In genomic region chr12:132772551-132772950, GRCh38 we compare ENCODE assay signal across 12 cellular contexts. TPM values are rescaled to one million over a fixed set of nuclear protein-coding genes. Genes with fewer than 3 reads are reported as not detected.
A peak's percentile ranks its signal among the peaks of the same experiment; 100 is the strongest.
DNase-seq lines count a peak whose midpoint lies in the region; ATAC-seq, FAIRE-seq and TF ChIP-seq lines count a peak whose summit lies in the region.
"Had no signal": no experiment of that assay in that cellular context is flagged by ENCODE, and none has a peak within 500 bp of the region (broad histone marks: within the 10 kb centered on the region; RNA-seq: fewer than 3 reads in every experiment).

No MANE protein-coding gene starts in this region.

- TF ChIP-seq RAD21 in HepG2 (CRISPR knock-in tag; IDR thresholded peaks at IDR 0.05), result no peak

- H3K4me3 ChIP-seq in right lobe of liver, result no peak overlapping the region
- no peak overlapping the region for H3K4me3 ChIP-seq in HepG2 (replicated peaks in 1 of 3; ENCODE audit: insufficient read depth in 1 of 3, low read depth in 2 of 3, low read length in 3 of 3)
- no peak overlapping the region for H3K4me3 ChIP-seq in thymus (ENCODE audit: low read length)
- H3K4me3 ChIP-seq in breast epithelium, result no peak overlapping the region

- no peak overlapping the region for H3K4me2 ChIP-seq in HepG2 (ENCODE audit: low read depth, low read length)

- H3K27ac ChIP-seq in right lobe of liver (no peak overlapping the region), HepG2 (ENCODE audit: extremely low read length, insufficient read depth, low read length) (no peak overlapping the region), thymus (ENCODE audit: low read depth) (peak overlapping the region; percentile 1), breast epithelium (no peak overlapping the region)
- H3K27ac ChIP-seq: VCaP had no signal

- H3K9ac ChIP-seq in HepG2 (ENCODE audit: insufficient read depth, low read depth, low read length), result no peak overlapping the region

- H3K36me3 Mint-ChIP-seq in T-helper 17 cell (ENCODE audit: low read depth), result peaks cover 2% of the 10 kb centered on the region

- TF ChIP-seq EP300 in HepG2 (IDR thresholded peaks at IDR 0.05; ENCODE audit: low read depth in 2 of 2, low read length in 2 of 2) (no peak), HepG2 (CRISPR knock-in tag; IDR thresholded peaks at IDR 0.05; ENCODE audit: borderline replicate concordance) (no peak)

- BruUV-seq in HepG2 (replicated peaks; lab: Mats Ljungman, UMichigan), result no TSS peak

- ATAC-seq in right lobe of liver, result peak in 3 of 4 donors; percentile 8 to 38 (median 20)
- no peak for ATAC-seq in HepG2
- ATAC-seq in HG02884 (IDR thresholded peaks at IDR 0.05; ENCODE audit: unreplicated experiment), result peak; percentile 38
- no peak for ATAC-seq in T-helper 17 cell
- ATAC-seq: activated T-cell treated with anti-CD3 and anti-CD28 coated beads, Interleukin-2, amount 50 U/mL, for 4 hours; effector memory CD8-positive, alpha-beta T cell had no signal

- H3K27ac Mint-ChIP-seq in T-helper 17 cell, result peak overlapping the region; percentile 57

- POLR2A ChIA-PET in HepG2 (lab: Yijun Ruan, JAX), result no interaction called here

- H4K20me1 ChIP-seq in HepG2 (ENCODE audit: insufficient read depth, low read length), result no peaks in the 10 kb centered on the region

- TF ChIP-seq CTCF in right lobe of liver (IDR thresholded peaks at IDR 0.05) (no peak), HepG2 (CRISPR knock-in tag; IDR thresholded peaks at IDR 0.05) (no peak), breast epithelium (IDR thresholded peaks at IDR 0.05) (no peak)

- TF ChIP-seq POLR2A in right lobe of liver (IDR thresholded peaks at IDR 0.05), result no peak
- no peak for TF ChIP-seq POLR2A in HepG2 (IDR thresholded peaks at IDR 0.05; ENCODE audit: insufficient read depth in 1 of 2, low read depth in 2 of 2, low read length in 2 of 2)
- no peak for TF ChIP-seq POLR2A in breast epithelium (IDR thresholded peaks at IDR 0.05)

- H3K36me3 ChIP-seq in right lobe of liver, result peaks cover 0 to 61% (median 24%) of the 10 kb centered on the region in 4 donors
- H3K36me3 ChIP-seq in HepG2 (replicated peaks in 1 of 2; ENCODE audit: control insufficient read depth in 1 of 2, insufficient read depth in 2 of 2, low read length in 2 of 2), result peaks cover 34 to 67% of the 10 kb centered on the region in 2 experiments
- H3K36me3 ChIP-seq in thymus (ENCODE audit: control insufficient read depth, insufficient read depth), result peaks cover 58% of the 10 kb centered on the region
- H3K36me3 ChIP-seq in breast epithelium, result no peaks in the 10 kb centered on the region

- in situ Hi-C loops in HepG2 (cut with HindIII; ENCODE audit: extremely low pct_ligation_motif_present, low pct_unique_long_range_greater_than_20kb), result no loop called here

- no peaks in the 10 kb centered on the region for H3K27me3 Mint-ChIP-seq in T-helper 17 cell
- H3K27me3 Mint-ChIP-seq: effector memory CD8-positive, alpha-beta T cell had no signal

- H3K4me1 ChIP-seq in right lobe of liver (peaks cover 0 to 6% (median 0%) of the 10 kb centered on the region in 4 donors), HepG2 (ENCODE audit: insufficient read depth, low read length) (no peaks in the 10 kb centered on the region), thymus (ENCODE audit: control insufficient read depth, insufficient read depth, low read length) (peaks cover 16% of the 10 kb centered on the region), breast epithelium (peaks cover 0 to 4% of the 10 kb centered on the region in 2 donors)

- H3K4me3 Mint-ChIP-seq in T-helper 17 cell, result no peak overlapping the region
- H3K4me3 Mint-ChIP-seq: activated T-cell treated with anti-CD3 and anti-CD28 coated beads, Interleukin-2, amount 50 U/mL, for 4 hours; effector memory CD8-positive, alpha-beta T cell had no signal

- no peaks in the 10 kb centered on the region for H3K79me2 ChIP-seq in HepG2 (ENCODE audit: insufficient read depth, low read length)

- intact Hi-C loops in right lobe of liver (cut with DNase I) (no loop called here), HepG2 (cut with micrococcal nuclease; ENCODE audit: unreplicated experiment) (no loop called here), breast epithelium (cut with DNase I; ENCODE audit: low total_unique reads) (no loop called here)

- DNase-seq in right lobe of liver, result no peak
- DNase-seq in HepG2 (ENCODE audit: low spot score), result no peak
- DNase-seq in T-helper 17 cell, result no peak
- DNase-seq in effector CD8-positive, alpha-beta T cell (lab: John Stamatoyannopoulos, UW), result no peak
- DNase-seq in HPDE6-E6E7 (ENCODE audit: extremely low spot score), result no peak
- DNase-seq in breast epithelium (ENCODE audit: low spot score in 2 of 2), result no peak
- DNase-seq: activated T-cell treated with anti-CD3 and anti-CD28 coated beads, Interleukin-2, amount 50 U/mL, for 4 hours; effector memory CD8-positive, alpha-beta T cell had no signal

- H2AFZ ChIP-seq in HepG2 (ENCODE audit: low read length), result no peak overlapping the region

- FAIRE-seq in HepG2 (lab: Jason Lieb, UNC), result no peak
- FAIRE-seq: astrocyte had no signal

- CTCF ChIA-PET in HepG2 (lab: Yijun Ruan, JAX; ENCODE audit: low intra/inter-chr PET ratio, low total read pairs), result no interaction called here

- H3K27me3 ChIP-seq in right lobe of liver (no peaks in the 10 kb centered on the region), HepG2 (ENCODE audit: control insufficient read depth in 1 of 2, insufficient read depth in 2 of 2, low read length in 2 of 2) (no peaks in the 10 kb centered on the region), thymus (ENCODE audit: control insufficient read depth, insufficient read depth) (no peaks in the 10 kb centered on the region), breast epithelium (no peaks in the 10 kb centered on the region)

- peaks cover 15% of the 10 kb centered on the region for H3K4me1 Mint-ChIP-seq in T-helper 17 cell

- 77% methylated on average over 11 of the region's 14 CpGs for WGBS in right lobe of liver (ENCODE audit: insufficient coverage, low coverage, low lambda C conversion rate, missing lambda C conversion rate)
- WGBS in HepG2 (ENCODE audit: low lambda C conversion rate), result 97% methylated on average over 14 of the region's 14 CpGs
- 92% methylated on average over 14 of the region's 14 CpGs for WGBS in thymus

- H3K9me3 ChIP-seq in right lobe of liver, result no peaks in the 10 kb centered on the region
- no peaks in the 10 kb centered on the region for H3K9me3 ChIP-seq in HepG2 (ENCODE audit: low read length)
- H3K9me3 ChIP-seq in T-helper 17 cell (ENCODE audit: control insufficient read depth, low read length, poor library complexity, severe bottlenecking), result no peaks in the 10 kb centered on the region
- peaks cover 10% of the 10 kb centered on the region for H3K9me3 ChIP-seq in thymus (ENCODE audit: control insufficient read depth)
- H3K9me3 ChIP-seq in breast epithelium, result no peaks in the 10 kb centered on the region

RNA-seq across cellular contexts. Expression of gene ANKLE2, which starts 10.9 kb away (rescaled TPM):
- total RNA-seq in right lobe of liver (10 to 100 TPM; 13.9 to 25.1 (median 15.7) TPM), HepG2 (2016; rRNA removed; fragmentation: Illumina TruSeq; extraction: Trizol) (16.2 and 35.3 TPM in 2 replicates), T-helper 17 cell (10 to 100 TPM; 82.4 to 84.2 TPM), breast epithelium (10 to 100 TPM; 64.2 to 75.4 (median 73.5) TPM)
- total RNA-seq in HepG2 (2016; cell fraction: cytosol; rRNA removed; fragmentation: Illumina TruSeq; extraction: Trizol; ENCODE audit: low read depth), result 20.1 and 20.5 TPM in 2 replicates
- 14.0 and 36.7 TPM in 2 replicates for total RNA-seq in HepG2 (2016; cell fraction: insoluble cytoplasmic fraction; rRNA removed; fragmentation: Illumina TruSeq; extraction: Trizol)
- 16.8 and 21.8 TPM in 2 replicates for total RNA-seq in HepG2 (2016; cell fraction: membrane; rRNA removed; fragmentation: Illumina TruSeq; extraction: Trizol)
- total RNA-seq in HepG2 (2016; cell fraction: nucleus; rRNA removed; fragmentation: Illumina TruSeq; extraction: Trizol), result 62.3 and 64.4 TPM in 2 replicates
- polyA plus RNA-seq in HepG2 (2011; rRNA removed) (37.1 and 51.2 TPM in 2 replicates), thymus (62.5 TPM)
- polyA plus RNA-seq in HepG2 (2011; cell fraction: cytosol; rRNA removed), result 23.3 and 24.4 TPM in 2 replicates
- polyA plus RNA-seq in HepG2 (2011; cell fraction: nucleus; rRNA removed), result 163 and 166 TPM in 2 replicates
- 30.1 and 31.6 TPM in 2 replicates for polyA plus RNA-seq in HepG2 (2012)
- polyA plus RNA-seq in HepG2 (2016; cell fraction: cytosol; fragmentation: Illumina TruSeq; extraction: Trizol; ENCODE audit: low read depth), result 3.0 and 3.4 TPM in 2 replicates
- 12.3 and 14.0 TPM in 2 replicates for polyA plus RNA-seq in HepG2 (2016; cell fraction: insoluble cytoplasmic fraction; fragmentation: Illumina TruSeq; extraction: Trizol; ENCODE audit: low read depth)
- 7.1 and 7.4 TPM in 2 replicates for polyA plus RNA-seq in HepG2 (2016; cell fraction: membrane; fragmentation: Illumina TruSeq; extraction: Trizol; ENCODE audit: low read depth)
- 129 and 136 TPM in 2 replicates for polyA plus RNA-seq in HepG2 (2016; cell fraction: nucleus; fragmentation: Illumina TruSeq; extraction: Trizol; ENCODE audit: insufficient read depth, low read depth)
- polyA minus RNA-seq in HepG2 (2011; rRNA and poly(A)+ RNA removed; ENCODE audit: low replicate concordance), result 183 and 431 TPM in 2 replicates
- 26.3 and 37.6 TPM in 2 replicates for polyA minus RNA-seq in HepG2 (2011; cell fraction: cytosol; rRNA and poly(A)+ RNA removed)
- 111 and 121 TPM in 2 replicates for polyA minus RNA-seq in HepG2 (2011; cell fraction: nucleus; rRNA and poly(A)+ RNA removed)

RNA-seq across cellular contexts. Expression of gene GOLGA3, which starts 56.1 kb away (rescaled TPM):
- total RNA-seq in right lobe of liver (10 to 100 TPM; 15.7 to 37.5 (median 22.8) TPM), HepG2 (2016; rRNA removed; fragmentation: Illumina TruSeq; extraction: Trizol) (36.0 and 43.0 TPM in 2 replicates), T-helper 17 cell (10 to 100 TPM; 44.0 to 45.4 TPM), breast epithelium (10 to 100 TPM; 51.7 to 76.7 (median 58.5) TPM)
- 15.6 and 17.8 TPM in 2 replicates for total RNA-seq in HepG2 (2016; cell fraction: cytosol; rRNA removed; fragmentation: Illumina TruSeq; extraction: Trizol; ENCODE audit: low read depth)
- total RNA-seq in HepG2 (2016; cell fraction: insoluble cytoplasmic fraction; rRNA removed; fragmentation: Illumina TruSeq; extraction: Trizol), result 31.7 and 41.8 TPM in 2 replicates
- 26.6 and 27.1 TPM in 2 replicates for total RNA-seq in HepG2 (2016; cell fraction: membrane; rRNA removed; fragmentation: Illumina TruSeq; extraction: Trizol)
- total RNA-seq in HepG2 (2016; cell fraction: nucleus; rRNA removed; fragmentation: Illumina TruSeq; extraction: Trizol), result 40.4 and 48.3 TPM in 2 replicates
- polyA plus RNA-seq in HepG2 (2011; rRNA removed) (22.0 and 22.7 TPM in 2 replicates), thymus (19.5 TPM)
- 17.7 and 27.7 TPM in 2 replicates for polyA plus RNA-seq in HepG2 (2011; cell fraction: cytosol; rRNA removed)
- polyA plus RNA-seq in HepG2 (2011; cell fraction: nucleus; rRNA removed), result 63.9 and 77.3 TPM in 2 replicates
- polyA plus RNA-seq in HepG2 (2012), result 10.9 and 13.5 TPM in 2 replicates
- 9.3 and 9.4 TPM in 2 replicates for polyA plus RNA-seq in HepG2 (2016; cell fraction: cytosol; fragmentation: Illumina TruSeq; extraction: Trizol; ENCODE audit: low read depth)
- polyA plus RNA-seq in HepG2 (2016; cell fraction: insoluble cytoplasmic fraction; fragmentation: Illumina TruSeq; extraction: Trizol; ENCODE audit: low read depth), result 14.3 and 16.9 TPM in 2 replicates
- 9.7 and 12.3 TPM in 2 replicates for polyA plus RNA-seq in HepG2 (2016; cell fraction: membrane; fragmentation: Illumina TruSeq; extraction: Trizol; ENCODE audit: low read depth)
- 48.3 and 55.7 TPM in 2 replicates for polyA plus RNA-seq in HepG2 (2016; cell fraction: nucleus; fragmentation: Illumina TruSeq; extraction: Trizol; ENCODE audit: insufficient read depth, low read depth)
- polyA minus RNA-seq in HepG2 (2011; rRNA and poly(A)+ RNA removed; ENCODE audit: low replicate concordance), result 38.7 and 87.6 TPM in 2 replicates
- 27.6 and 33.4 TPM in 2 replicates for polyA minus RNA-seq in HepG2 (2011; cell fraction: cytosol; rRNA and poly(A)+ RNA removed)
- 40.3 and 67.0 TPM in 2 replicates for polyA minus RNA-seq in HepG2 (2011; cell fraction: nucleus; rRNA and poly(A)+ RNA removed)

Comparison
In these comparisons a context has a peak if more than half of its experiments do, and no peak if none do; other contexts are left out.
1. ATAC-seq: peak in right lobe of liver (3 of 4) and HG02884 (single experiment); none in HepG2 (single experiment) and T-helper 17 cell (single experiment).